11 cellular contexts compared by ENCODE assay signal in genomic region chr15:101193063-101193712, GRCh38. TPM values are rescaled to one million over a fixed set of nuclear protein-coding genes. Genes with fewer than 3 reads are reported as not detected.
DNase-seq lines count a peak whose midpoint lies in the region; ATAC-seq and TF ChIP-seq lines count a peak whose summit lies in the region.
"Had no signal": no experiment of that assay in that cellular context is flagged by ENCODE, and none has a peak within 500 bp of the region (broad histone marks: within the 10 kb centered on the region; RNA-seq: fewer than 3 reads in every experiment).

No MANE protein-coding gene starts in this region.

- TF ChIP-seq CTCF in heart right ventricle (IDR thresholded peaks at IDR 0.05): no peak
- no peak for TF ChIP-seq CTCF in sigmoid colon (IDR thresholded peaks at IDR 0.05)
- TF ChIP-seq CTCF in adrenal gland (IDR thresholded peaks at IDR 0.05): no peak
- TF ChIP-seq CTCF in CD8-positive, alpha-beta T cell (IDR thresholded peaks at IDR 0.05): no peak

- TF ChIP-seq POLR2A in sigmoid colon (IDR thresholded peaks at IDR 0.05) (no peak), adrenal gland (IDR thresholded peaks at IDR 0.05) (no peak)

- POLR2A ChIA-PET in CD8-positive, alpha-beta T cell (lab: Charles Lee): no interaction called here

- 63 to 72% methylated on average over 19 of the region's 19 CpGs for WGBS in heart right ventricle, 2 donors
- WGBS in sigmoid colon, 2 donors: 83 to 84% methylated on average over 19 of the region's 19 CpGs
- WGBS in adrenal gland, 4 donors: 63 to 72% (median 65%) methylated on average over 19 of the region's 19 CpGs

- ATAC-seq in activated T-helper 17 cell treated with anti-CD3 and anti-CD28 coated beads, Interleukin-2, amount 50 U/mL, for 72 hours (replicated peaks): no peak
- ATAC-seq in heart right ventricle (peak in 7 of 8 donors; percentile 50 to 77 (median 64)), GM19452 (IDR thresholded peaks at IDR 0.05; ENCODE audit: unreplicated experiment) (no peak)
- no peak for ATAC-seq in CD8-positive, alpha-beta T cell
- ATAC-seq: activated naive CD4-positive, alpha-beta T cell treated with anti-CD3 and anti-CD28 coated beads, Interleukin-2, amount 50 U/mL, for 72 hours had no signal

- H3K4me1 ChIP-seq in heart right ventricle (peaks cover 3 to 89% (median 59%) of the 10 kb centered on the region in 9 donors), sigmoid colon (peaks cover 0 to 61% (median 39%) of the 10 kb centered on the region in 4 donors), adrenal gland (replicated peaks in 1 of 2) (peaks cover 5 to 81% of the 10 kb centered on the region in 2 donors)
- peaks cover 25% of the 10 kb centered on the region for H3K4me1 ChIP-seq in CD8-positive, alpha-beta T cell (ENCODE audit: insufficient read depth, low read length)

- peak overlapping the region; percentile 60 for H3K4me3 Mint-ChIP-seq in activated T-helper 17 cell treated with anti-CD3 and anti-CD28 coated beads, Interleukin-2, amount 50 U/mL, for 72 hours
- no peak overlapping the region for H3K4me3 Mint-ChIP-seq in CD8-positive, alpha-beta T cell

- H3K27ac ChIP-seq in heart right ventricle: peak overlapping the region; percentile 42 to 96 (median 67)
- H3K27ac ChIP-seq in sigmoid colon: peak overlapping the region; percentile 40 to 67 (median 55)
- peak overlapping the region in 2 of 5 donors; percentile 61 to 71 for H3K27ac ChIP-seq in adrenal gland
- H3K27ac ChIP-seq in CD8-positive, alpha-beta T cell (ENCODE audit: low read depth, low read length): no peak overlapping the region

- H3K36me3 Mint-ChIP-seq in activated T-helper 17 cell treated with anti-CD3 and anti-CD28 coated beads, Interleukin-2, amount 50 U/mL, for 72 hours (ENCODE audit: low read depth): peaks cover 63% of the 10 kb centered on the region
- H3K36me3 Mint-ChIP-seq in CD8-positive, alpha-beta T cell: no peaks in the 10 kb centered on the region

- intact Hi-C loops in heart right ventricle (cut with DNase I) (loop anchor here in 5 of 10 donors (5.0 to 10.0 kb wide), 4 partner anchors 52 to 168 kb away; partner anchors contain the start of gene CHSY1 (in 1 of the 5)), sigmoid colon (cut with DNase I) (no loop called here), adrenal gland (cut with DNase I) (no loop called here)
- intact Hi-C loops in CD8-positive, alpha-beta T cell (cut with DNase I, micrococcal nuclease): no loop called here

- TF ChIP-seq EP300 in sigmoid colon (IDR thresholded peaks at IDR 0.05): no peak

- H3K4me3 ChIP-seq in heart right ventricle (peak overlapping the region in 7 of 10 donors; percentile 2 to 25 (median 16)), sigmoid colon (no peak overlapping the region), adrenal gland (no peak overlapping the region)
- no peak overlapping the region for H3K4me3 ChIP-seq in CD8-positive, alpha-beta T cell (ENCODE audit: low read depth, low read length)

- DNase-seq in EH (ENCODE audit: low read depth): peak; percentile 74
- DNase-seq in heart right ventricle: peak; percentile 49 to 59
- no peak for DNase-seq in sigmoid colon
- DNase-seq in adrenal gland: no peak
- no peak for DNase-seq in NOMO-1 treated with DMSO at 0.1 percent for 48 hours (lab: John Stamatoyannopoulos, UW; ENCODE audit: unreplicated experiment)
- DNase-seq in CD8-positive, alpha-beta T cell: no peak
- DNase-seq: DMS79 treated with DMSO at 0.1 percent for 48 hours, NCI-H510A had no signal

- CTCF ChIA-PET in CD8-positive, alpha-beta T cell (lab: Charles Lee): interaction anchor here (0.6 kb wide), 1 partner anchor 111 kb away, joined by 3 read pairs; no protein-coding TSS in a partner anchor

- H3K27me3 Mint-ChIP-seq in activated T-helper 17 cell treated with anti-CD3 and anti-CD28 coated beads, Interleukin-2, amount 50 U/mL, for 72 hours: no peaks in the 10 kb centered on the region
- no peaks in the 10 kb centered on the region for H3K27me3 Mint-ChIP-seq in CD8-positive, alpha-beta T cell (ENCODE audit: low read depth)

- peaks cover 53% of the 10 kb centered on the region for H3K4me1 Mint-ChIP-seq in activated T-helper 17 cell treated with anti-CD3 and anti-CD28 coated beads, Interleukin-2, amount 50 U/mL, for 72 hours
- peaks cover 70% of the 10 kb centered on the region for H3K4me1 Mint-ChIP-seq in CD8-positive, alpha-beta T cell (ENCODE audit: low read depth)

- H3K27ac Mint-ChIP-seq in activated T-helper 17 cell treated with anti-CD3 and anti-CD28 coated beads, Interleukin-2, amount 50 U/mL, for 72 hours: peak overlapping the region; percentile 92
- no peak overlapping the region for H3K27ac Mint-ChIP-seq in CD8-positive, alpha-beta T cell

- H3K9me3 ChIP-seq in heart right ventricle (no peaks in the 10 kb centered on the region), sigmoid colon (no peaks in the 10 kb centered on the region), adrenal gland (replicated peaks in 1 of 3) (no peaks in the 10 kb centered on the region)
- no peaks in the 10 kb centered on the region for H3K9me3 ChIP-seq in CD8-positive, alpha-beta T cell (ENCODE audit: low read length)

- no peaks in the 10 kb centered on the region for H3K9me3 Mint-ChIP-seq in activated T-helper 17 cell treated with anti-CD3 and anti-CD28 coated beads, Interleukin-2, amount 50 U/mL, for 72 hours
- no peaks in the 10 kb centered on the region for H3K9me3 Mint-ChIP-seq in CD8-positive, alpha-beta T cell
- H3K9me3 Mint-ChIP-seq: activated naive CD4-positive, alpha-beta T cell treated with anti-CD3 and anti-CD28 coated beads, Interleukin-2, amount 50 U/mL, for 72 hours had no signal

- no peaks in the 10 kb centered on the region for H3K36me3 ChIP-seq in heart right ventricle
- no peaks in the 10 kb centered on the region for H3K36me3 ChIP-seq in sigmoid colon
- H3K36me3 ChIP-seq in adrenal gland (replicated peaks in 1 of 2): no peaks in the 10 kb centered on the region
- no peaks in the 10 kb centered on the region for H3K36me3 ChIP-seq in CD8-positive, alpha-beta T cell (ENCODE audit: insufficient read depth, low read length)

- no peaks in the 10 kb centered on the region for H3K27me3 ChIP-seq in heart right ventricle
- H3K27me3 ChIP-seq in sigmoid colon: no peaks in the 10 kb centered on the region
- no peaks in the 10 kb centered on the region for H3K27me3 ChIP-seq in adrenal gland
- H3K27me3 ChIP-seq in CD8-positive, alpha-beta T cell (ENCODE audit: insufficient read depth, low read length): no peaks in the 10 kb centered on the region

RNA-seq across cellular contexts. Expression of gene CHSY1, which starts 58.7 kb away (rescaled TPM):
- 100 to 1,000 TPM in 1 of 2 donors, 10 to 100 TPM in 1; 47.4 to 114 TPM for total RNA-seq in activated T-helper 17 cell treated with anti-CD3 and anti-CD28 coated beads, Interleukin-2, amount 50 U/mL, for 72 hours
- total RNA-seq in heart right ventricle (10 to 100 TPM in 8 of 10 donors, 1 to 10 TPM in 2; 9.7 to 35.1 (median 15.7) TPM), sigmoid colon (10 to 100 TPM; 11.2 to 13.6 (median 12.6) TPM), adrenal gland (10 to 100 TPM; 28.8 to 82.5 (median 37.7) TPM)
- polyA plus RNA-seq in heart right ventricle (10 to 100 TPM in 1 of 2 donors, 1 to 10 TPM in 1; 6.9 to 11.3 TPM), sigmoid colon (1 to 10 TPM; 1.8 to 8.2 (median 2.3) TPM), adrenal gland (10 to 100 TPM; 14.8 to 29.2 (median 18.5) TPM)
- total RNA-seq in CD8-positive, alpha-beta T cell: 10 to 100 TPM; 15.4 to 15.6 TPM

Comparison
In these comparisons a context has a peak if more than half of its experiments do, and no peak if none do; other contexts are left out.
1. DNase-seq: peak in EH (single experiment) and heart right ventricle (2 of 2); none in sigmoid colon (single experiment), adrenal gland (0 of 7), NOMO-1 treated with DMSO at 0.1 percent for 48 hours (single experiment) and CD8-positive, alpha-beta T cell (0 of 7).
2. ATAC-seq: peak in heart right ventricle (7 of 8); none in activated T-helper 17 cell treated with anti-CD3 and anti-CD28 coated beads, Interleukin-2, amount 50 U/mL, for 72 hours (single experiment), GM19452 (single experiment) and CD8-positive, alpha-beta T cell (single experiment).
3. H3K4me3 ChIP-seq: peak in heart right ventricle (7 of 10); none in sigmoid colon (0 of 4), adrenal gland (0 of 4) and CD8-positive, alpha-beta T cell (single experiment).